Comparison of ENCODE assay signal across 16 cellular contexts in genomic region chr12:4960030-4960429, GRCh38. TPM values are rescaled to one million over a fixed set of nuclear protein-coding genes. Genes with fewer than 3 reads are reported as not detected.
DNase-seq lines count a peak whose midpoint lies in the region; ATAC-seq and TF ChIP-seq lines count a peak whose summit lies in the region.
"Had no signal": no experiment of that assay in that cellular context is flagged by ENCODE, and none has a peak within 500 bp of the region (broad histone marks: within the 10 kb centered on the region; RNA-seq: fewer than 3 reads in every experiment).

No MANE protein-coding gene starts in this region.

- TF ChIP-seq POLR2A in gastrocnemius medialis (IDR thresholded peaks at IDR 0.05), result no peak

- no peaks in the 10 kb centered on the region for H3K9me3 Mint-ChIP-seq in WTC11
- H3K9me3 Mint-ChIP-seq: dendritic cell treated with granulocyte-macrophage colony-stimulating factor and Interleukin-4, amounts not matched to agents 40 ng/mL and 50 ng/mL, for 4 days had no signal

- no peak overlapping the region for H3K4me3 Mint-ChIP-seq in WTC11
- H3K4me3 Mint-ChIP-seq: dendritic cell treated with granulocyte-macrophage colony-stimulating factor and Interleukin-4, amounts not matched to agents 40 ng/mL and 50 ng/mL, for 4 days had no signal

- peaks cover 6% of the 10 kb centered on the region for H3K4me1 Mint-ChIP-seq in WTC11

- CTCF ChIA-PET in WTC11 (lab: Charles Lee), result interaction anchor here (0.8 to 2.2 kb wide), 6 partner anchors 15 to 111 kb away, joined by 3 to 10 read pairs (median 4); no protein-coding TSS in a partner anchor

- no peaks in the 10 kb centered on the region for H3K36me3 Mint-ChIP-seq in WTC11

- POLR2A ChIA-PET in WTC11 (lab: Charles Lee), result no interaction called here

- H3K36me3 ChIP-seq in gastrocnemius medialis, result no peaks in the 10 kb centered on the region

- H3K4me3 ChIP-seq in gastrocnemius medialis, result no peak overlapping the region
- H3K4me3 ChIP-seq: psoas muscle had no signal

- H3K9me3 ChIP-seq in gastrocnemius medialis, result no peaks in the 10 kb centered on the region
- H3K9me3 ChIP-seq: psoas muscle had no signal

- H3K27me3 ChIP-seq in foreskin keratinocyte, result peaks cover 3% of the 10 kb centered on the region
- H3K27me3 ChIP-seq in gastrocnemius medialis, result peaks cover 0 to 8% (median 6%) of the 10 kb centered on the region in 3 donors

- DNase-seq in NCI-H2081 (lab: John Stamatoyannopoulos, UW), result peak; percentile 61 to 87
- no peak for DNase-seq in WTC11 (ENCODE audit: low spot score)
- DNase-seq in iPS-NIHi11 (ENCODE audit: low spot score), result peak; percentile 37
- peak; percentile 58 for DNase-seq in superior temporal gyrus (ENCODE audit: extremely low spot score)
- DNase-seq in foreskin keratinocyte, result no peak
- no peak for DNase-seq in pons (ENCODE audit: low spot score)
- DNase-seq in gastrocnemius medialis, result no peak
- DNase-seq: DMS79, Karpas-422, kidney glomerular epithelial cell, NCI-H774, psoas muscle had no signal

- intact Hi-C loops in gastrocnemius medialis (cut with DNase I; ENCODE audit: low total_unique reads), result no loop called here

- peaks cover 12% of the 10 kb centered on the region for H3K27me3 Mint-ChIP-seq in WTC11 (ENCODE audit: low read depth)

- in situ Hi-C loops in gastrocnemius medialis (cut with MboI; ENCODE audit: low sequenced_read_pairs in 4 of 4), result no loop called here

- TF ChIP-seq CTCF in WTC11 (IDR thresholded peaks at IDR 0.05) (no peak), foreskin keratinocyte (conservative IDR thresholded peaks at IDR 0.05) (no peak), gastrocnemius medialis (IDR thresholded peaks at IDR 0.05 in 4 of 5, conservative IDR thresholded peaks at IDR 0.05 in 1 of 5) (no peak)

- peak; percentile 44; the same call in 1 of the 2 replicates for ATAC-seq in WTC11
- ATAC-seq in foreskin keratinocyte, result no peak
- ATAC-seq in gastrocnemius medialis, result no peak
- ATAC-seq: psoas muscle had no signal

- H3K4me1 ChIP-seq in foreskin keratinocyte (no peaks in the 10 kb centered on the region), gastrocnemius medialis (no peaks in the 10 kb centered on the region)
- H3K4me1 ChIP-seq: psoas muscle had no signal

- H3K27ac ChIP-seq in foreskin keratinocyte (no peak overlapping the region), gastrocnemius medialis (no peak overlapping the region)
- H3K27ac ChIP-seq: C4-2B, psoas muscle, RWPE1 had no signal

- no peak overlapping the region for H3K27ac Mint-ChIP-seq in WTC11
- H3K27ac Mint-ChIP-seq: dendritic cell treated with granulocyte-macrophage colony-stimulating factor and Interleukin-4, amounts not matched to agents 40 ng/mL and 50 ng/mL, for 4 days had no signal

TF ChIP-seq in WTC11, 78 proteins besides CTCF, POLR2A, EP300 and RAD21:
- TF ChIP-seq IRF1 (CRISPR knock-in tag; IDR thresholded peaks at IDR 0.05) (no peak), TP53 (CRISPR knock-in tag; IDR thresholded peaks at IDR 0.05) (no peak), OVOL2 (CRISPR knock-in tag; IDR thresholded peaks at IDR 0.05; ENCODE audit: borderline replicate concordance) (no peak), NR3C1 (CRISPR knock-in tag; conservative IDR thresholded peaks at IDR 0.05; ENCODE audit: low read depth) (no peak), FOXK1 (CRISPR knock-in tag; IDR thresholded peaks at IDR 0.05) (no peak), ATF3 (CRISPR knock-in tag; conservative IDR thresholded peaks at IDR 0.05) (no peak), SOX15 (CRISPR knock-in tag; IDR thresholded peaks at IDR 0.05) (no peak), HMGXB4 (CRISPR knock-in tag; IDR thresholded peaks at IDR 0.05) (no peak), ELF4 (CRISPR knock-in tag; IDR thresholded peaks at IDR 0.05; ENCODE audit: low read depth) (no peak), HMGA2 (CRISPR knock-in tag; IDR thresholded peaks at IDR 0.05) (no peak), ARID4B (CRISPR knock-in tag; IDR thresholded peaks at IDR 0.05; ENCODE audit: borderline replicate concordance) (no peak)
- TF ChIP-seq, protein P1, sequence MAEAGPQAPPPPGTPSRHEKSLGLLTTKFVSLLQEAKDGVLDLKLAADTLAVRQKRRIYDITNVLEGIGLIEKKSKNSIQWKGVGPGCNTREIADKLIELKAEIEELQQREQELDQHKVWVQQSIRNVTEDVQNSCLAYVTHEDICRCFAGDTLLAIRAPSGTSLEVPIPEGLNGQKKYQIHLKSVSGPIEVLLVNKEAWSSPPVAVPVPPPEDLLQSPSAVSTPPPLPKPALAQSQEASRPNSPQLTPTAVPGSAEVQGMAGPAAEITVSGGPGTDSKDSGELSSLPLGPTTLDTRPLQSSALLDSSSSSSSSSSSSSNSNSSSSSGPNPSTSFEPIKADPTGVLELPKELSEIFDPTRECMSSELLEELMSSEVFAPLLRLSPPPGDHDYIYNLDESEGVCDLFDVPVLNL (CRISPR knock-in tag; IDR thresholded peaks at IDR 0.05; ENCODE audit: borderline replicate concordance, low read depth), result no peak
- TF ChIP-seq, protein P2, sequence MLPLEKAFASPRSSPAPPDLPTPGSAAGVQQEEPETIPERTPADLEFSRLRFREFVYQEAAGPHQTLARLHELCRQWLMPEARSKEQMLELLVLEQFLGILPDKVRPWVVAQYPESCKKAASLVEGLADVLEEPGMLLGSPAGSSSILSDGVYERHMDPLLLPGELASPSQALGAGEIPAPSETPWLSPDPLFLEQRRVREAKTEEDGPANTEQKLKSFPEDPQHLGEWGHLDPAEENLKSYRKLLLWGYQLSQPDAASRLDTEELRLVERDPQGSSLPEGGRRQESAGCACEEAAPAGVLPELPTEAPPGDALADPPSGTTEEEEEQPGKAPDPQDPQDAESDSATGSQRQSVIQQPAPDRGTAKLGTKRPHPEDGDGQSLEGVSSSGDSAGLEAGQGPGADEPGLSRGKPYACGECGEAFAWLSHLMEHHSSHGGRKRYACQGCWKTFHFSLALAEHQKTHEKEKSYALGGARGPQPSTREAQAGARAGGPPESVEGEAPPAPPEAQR (CRISPR knock-in tag; IDR thresholded peaks at IDR 0.05), result no peak
TF ChIP-seq in WTC11: peak in this region for 0.

RNA-seq across cellular contexts. Expression of gene KCNA1, which starts 50.3 kb away (rescaled TPM):
- total RNA-seq in WTC11 (2021), result 0.04 to 0.11 TPM (median 0.07 TPM) in 3 replicates
- not detected in 2 replicates for total RNA-seq in foreskin keratinocyte
- not detected in 2 replicates for polyA plus RNA-seq in foreskin keratinocyte
- not detected for total RNA-seq in gastrocnemius medialis
- polyA plus RNA-seq: esophagus had no signal

Comparison
In these comparisons a context has a peak if more than half of its experiments do, and no peak if none do; other contexts are left out.
1. DNase-seq: peak in NCI-H2081 (2 of 2), iPS-NIHi11 (single experiment) and superior temporal gyrus (single experiment); none in WTC11 (single experiment), foreskin keratinocyte (0 of 2), pons (single experiment) and gastrocnemius medialis (0 of 2).